Comparison of ENCODE assay signal across 6 cellular contexts in genomic region chr12:56115329-56115728, GRCh38. TPM values are rescaled to one million over a fixed set of nuclear protein-coding genes. Genes with fewer than 3 reads are reported as not detected.
DNase-seq lines count a peak whose midpoint lies in the region; TF ChIP-seq lines count a peak whose summit lies in the region.

No MANE protein-coding gene starts in this region.

- peaks cover 8% of the 10 kb centered on the region for H3K79me2 ChIP-seq in smooth muscle cell (ENCODE audit: low read depth)

- H3K9me3 Mint-ChIP-seq in endothelial cell (ENCODE audit: unreplicated experiment): no peaks in the 10 kb centered on the region

- no peaks in the 10 kb centered on the region for H3K9me3 ChIP-seq in smooth muscle cell (replicated peaks; ENCODE audit: low read depth)

- DNase-seq in DMS53 (lab: John Stamatoyannopoulos, UW) (peak; percentile 64), DMS53 treated with DMSO at 0.1 percent for 48 hours (lab: John Stamatoyannopoulos, UW; ENCODE audit: unreplicated experiment) (no peak), endothelial cell (ENCODE audit: low spot score) (no peak), smooth muscle cell (lab: John Stamatoyannopoulos, UW; ENCODE audit: unreplicated experiment) (no peak), SW 1271 (lab: John Stamatoyannopoulos, UW) (no peak), NCI-H2107 (lab: John Stamatoyannopoulos, UW) (no peak)

- H3K27ac ChIP-seq in smooth muscle cell (ENCODE audit: low read depth): peak overlapping the region; percentile 95

- TF ChIP-seq CTCF in endothelial cell (IDR thresholded peaks at IDR 0.05; ENCODE audit: unreplicated experiment) (no peak), smooth muscle cell (IDR thresholded peaks at IDR 0.05; ENCODE audit: borderline replicate concordance, insufficient read depth, poor library complexity, severe bottlenecking) (no peak)

- H3K4me1 ChIP-seq in smooth muscle cell (ENCODE audit: low read depth): peaks cover 12% of the 10 kb centered on the region

- H2AFZ ChIP-seq in smooth muscle cell (ENCODE audit: low read depth): peak overlapping the region; percentile 79

- H3K36me3 Mint-ChIP-seq in endothelial cell (ENCODE audit: low read depth, unreplicated experiment): peaks cover 63% of the 10 kb centered on the region

- peaks cover 36% of the 10 kb centered on the region for H3K4me1 Mint-ChIP-seq in endothelial cell (ENCODE audit: unreplicated experiment)

- no peaks in the 10 kb centered on the region for H3K27me3 ChIP-seq in smooth muscle cell (ENCODE audit: low read depth)

- 22% methylated on average over 10 of the region's 10 CpGs for WGBS in smooth muscle cell (ENCODE audit: low lambda C conversion rate)

- peaks cover 10% of the 10 kb centered on the region for H4K20me1 ChIP-seq in smooth muscle cell (ENCODE audit: low read depth)

- peak overlapping the region; percentile 100 for H3K27ac Mint-ChIP-seq in endothelial cell (ENCODE audit: unreplicated experiment)

- H3K9ac ChIP-seq in smooth muscle cell (ENCODE audit: low read depth): peak overlapping the region; percentile 96

- H3K4me3 ChIP-seq in smooth muscle cell: peak overlapping the region; percentile 74

- peaks cover 5% of the 10 kb centered on the region for H3K36me3 ChIP-seq in smooth muscle cell (ENCODE audit: low read depth)

- peaks cover 31% of the 10 kb centered on the region for H3F3A ChIP-seq in smooth muscle cell (ENCODE audit: low read depth)

- peak overlapping the region; percentile 99 for H3K4me3 Mint-ChIP-seq in endothelial cell (ENCODE audit: unreplicated experiment)

- peaks cover 25% of the 10 kb centered on the region for H3K27me3 Mint-ChIP-seq in endothelial cell (ENCODE audit: unreplicated experiment)

- H3K4me2 ChIP-seq in smooth muscle cell: peak overlapping the region; percentile 96

RNA-seq across cellular contexts. Expression of gene RPL41, which starts 1.1 kb away (rescaled TPM):
- 3,242 TPM for total RNA-seq in endothelial cell (ENCODE audit: unreplicated experiment)
- 2,929 and 3,246 TPM in 2 replicates for total RNA-seq in smooth muscle cell
- 2,414 and 2,571 TPM in 2 replicates for polyA plus RNA-seq in smooth muscle cell

RNA-seq across cellular contexts. Expression of gene ZC3H10, which starts 2.7 kb away (rescaled TPM):
- total RNA-seq in endothelial cell (ENCODE audit: unreplicated experiment) (10.4 TPM), smooth muscle cell (1.9 and 6.7 TPM in 2 replicates)
- polyA plus RNA-seq in smooth muscle cell: 2.8 TPM in 2 replicates

RNA-seq across cellular contexts. Expression of gene PA2G4, which starts 11.0 kb away (rescaled TPM):
- total RNA-seq in endothelial cell (ENCODE audit: unreplicated experiment): 84.3 TPM
- 88.6 and 118 TPM in 2 replicates for total RNA-seq in smooth muscle cell
- polyA plus RNA-seq in smooth muscle cell: 99.8 and 113 TPM in 2 replicates

RNA-seq across cellular contexts. Expression of gene ESYT1, which starts 12.7 kb away (rescaled TPM):
- 302 TPM for total RNA-seq in endothelial cell (ENCODE audit: unreplicated experiment)
- 76.0 and 87.7 TPM in 2 replicates for total RNA-seq in smooth muscle cell
- polyA plus RNA-seq in smooth muscle cell: 69.5 and 77.0 TPM in 2 replicates

RNA-seq across cellular contexts. Expression of gene ERBB3, which starts 35.4 kb away (rescaled TPM):
- total RNA-seq in endothelial cell (ENCODE audit: unreplicated experiment) (4.2 TPM), smooth muscle cell (7.2 and 9.2 TPM in 2 replicates)
- polyA plus RNA-seq in smooth muscle cell: 1.2 and 9.8 TPM in 2 replicates
